In genomic region chr1:43945898-43946243, GRCh38 we compare ENCODE assay signal across 8 cellular contexts. TPM values are rescaled to one million over a fixed set of nuclear protein-coding genes. Genes with fewer than 3 reads are reported as not detected.
DNase-seq lines count a peak whose midpoint lies in the region; ATAC-seq, FAIRE-seq and TF ChIP-seq lines count a peak whose summit lies in the region.

No MANE protein-coding gene starts in this region.

- H3K4me3 Mint-ChIP-seq in H9 (peak overlapping the region; percentile 84 to 88), glutamatergic neuron (ENCODE audit: unreplicated experiment) (peak overlapping the region; percentile 94)

- no peak for FAIRE-seq in D721Med (lab: Jason Lieb, UNC)

- H3K27ac Mint-ChIP-seq in H9 (peak overlapping the region in 2 of 3 experiments; percentile 86 to 97; a peak in 3 of 7 replicates), glutamatergic neuron (ENCODE audit: unreplicated experiment) (peak overlapping the region; percentile 72)

- H3K4me3 ChIP-seq in WERI-Rb-1 (ENCODE audit: low read depth, low read length) = peak overlapping the region; percentile 66
- peak overlapping the region; percentile 58 to 86 (median 64) for H3K4me3 ChIP-seq in skin epidermis

- no peak overlapping the region for H3T11ph ChIP-seq in H9 (ENCODE audit: low read length)

- CTCF ChIA-PET in HEK293T (lab: Yijun Ruan, JAX) = interaction anchor here (0.6 to 5.1 kb wide), 9 partner anchors 9 to 301 kb away, joined by 3 to 33 read pairs (median 5); no protein-coding TSS in a partner anchor

- H3K9me3 ChIP-seq in H9 (ENCODE audit: control insufficient read depth, low read depth, low read length) (no peaks in the 10 kb centered on the region), WERI-Rb-1 (ENCODE audit: severe bottlenecking) (no peaks in the 10 kb centered on the region)

- no peaks in the 10 kb centered on the region for H3K79me1 ChIP-seq in H9 (ENCODE audit: insufficient read depth, low read depth, low read length, poor library complexity, severe bottlenecking)

- H3K14ac ChIP-seq in H9 (ENCODE audit: insufficient read depth, low read length) = no peak overlapping the region

- peak overlapping the region; percentile 25 for H3K4me2 ChIP-seq in H9 (ENCODE audit: insufficient read depth, insufficient read length, low read length)

- H3K27ac ChIP-seq in H9 (ENCODE audit: insufficient read length, low read depth, low read length) (no peak overlapping the region), WERI-Rb-1 (peak overlapping the region; percentile 100), skin epidermis (peak overlapping the region; percentile 32 to 100 (median 99))

- H4K8ac ChIP-seq in H9 (replicated peaks; ENCODE audit: insufficient read length, low read depth, low read length) = no peak overlapping the region

- no peaks in the 10 kb centered on the region for H4K20me1 ChIP-seq in H9 (ENCODE audit: control insufficient read depth, insufficient read depth, insufficient read length)

- no peak overlapping the region for H4K5ac ChIP-seq in H9 (ENCODE audit: insufficient read length, low read depth, low read length)

- no peak overlapping the region for H2AFZ ChIP-seq in H9 (ENCODE audit: low read length)

- TF ChIP-seq CTCF in H9 (conservative IDR thresholded peaks at IDR 0.05) (no peak), WERI-Rb-1 (IDR thresholded peaks at IDR 0.05; ENCODE audit: low read depth, low read length) (no peak), glutamatergic neuron (IDR thresholded peaks at IDR 0.05; ENCODE audit: partially characterized antibody, unreplicated experiment) (no peak), D721Med (IDR thresholded peaks at IDR 0.05; ENCODE audit: insufficient read depth, missing control alignments) (no peak)

- peaks cover 0 to 9% (median 7%) of the 10 kb centered on the region in 3 experiments; a peak in 6 of 7 replicates for H3K36me3 Mint-ChIP-seq in H9 (ENCODE audit: insufficient read depth in 1 of 3, low read depth in 3 of 3)
- peaks cover 7% of the 10 kb centered on the region for H3K36me3 Mint-ChIP-seq in glutamatergic neuron (ENCODE audit: unreplicated experiment)

- H3K4ac ChIP-seq in H9 (ENCODE audit: low read depth, low read length) = no peak overlapping the region

- WGBS in H9 (ENCODE audit: extremely low coverage, insufficient read length, low lambda C conversion rate) = no CpG with 5 or more reads among the region's 2 CpGs

- H3K27me3 Mint-ChIP-seq in H9 (ENCODE audit: low read depth) (no peaks in the 10 kb centered on the region; the same call in 1 of the 2 replicates), glutamatergic neuron (ENCODE audit: unreplicated experiment) (peaks cover 4% of the 10 kb centered on the region)

- no peak overlapping the region for H3K9ac ChIP-seq in H9 (ENCODE audit: extremely low read depth, insufficient read length, low read length)

- POLR2A ChIA-PET in HEK293T (lab: Yijun Ruan, JAX) = interaction anchor here (0.9 to 4.6 kb wide), 3 partner anchors 11 to 29 kb away, joined by 5 to 25 read pairs (median 7); partner anchors contain the start of gene ATP6V0B

- no peak overlapping the region for H2AK5ac ChIP-seq in H9 (ENCODE audit: insufficient read length, low read length)

- H2BK12ac ChIP-seq in H9 (ENCODE audit: insufficient read length, low read depth, low read length) = no peak overlapping the region

- H2BK5ac ChIP-seq in H9 (ENCODE audit: insufficient read length, low read length) = no peak overlapping the region

- DNase-seq in H9 (no peak), WERI-Rb-1 (no peak), glutamatergic neuron (no peak), D721Med (ENCODE audit: insufficient read length, low spot score) (no peak), HEK293T (ENCODE audit: extremely low spot score) (no peak), NCI-H1436 treated with DMSO at 0.1 percent for 48 hours (lab: John Stamatoyannopoulos, UW) (no peak)

- no peaks in the 10 kb centered on the region for H3K4me1 ChIP-seq in H9 (ENCODE audit: insufficient read depth, low read length)

- H3K9me3 Mint-ChIP-seq in H9 = no peaks in the 10 kb centered on the region
- peaks cover 4% of the 10 kb centered on the region for H3K9me3 Mint-ChIP-seq in glutamatergic neuron (ENCODE audit: unreplicated experiment)

- H3K4me1 Mint-ChIP-seq in H9 (peaks cover 26 to 34% of the 10 kb centered on the region in 2 experiments), glutamatergic neuron (ENCODE audit: low read depth, unreplicated experiment) (peaks cover 13% of the 10 kb centered on the region)

- H4K91ac ChIP-seq in H9 (ENCODE audit: insufficient read length, low read depth, low read length) = no peak overlapping the region

- H3K56ac ChIP-seq in H9 (ENCODE audit: insufficient read length, low read depth, low read length) = no peak overlapping the region

- H3K79me2 ChIP-seq in H9 (ENCODE audit: insufficient read depth, low read length) = no peaks in the 10 kb centered on the region

- no peak overlapping the region for H2BK15ac ChIP-seq in H9 (ENCODE audit: low read depth, low read length)

- peaks cover 10% of the 10 kb centered on the region for H3K23me2 ChIP-seq in H9 (ENCODE audit: insufficient read length, low read depth, low read length, poor library complexity, severe bottlenecking)

- H3K36me3 ChIP-seq in WERI-Rb-1 = peaks cover 14% of the 10 kb centered on the region

- no peaks in the 10 kb centered on the region for H3K27me3 ChIP-seq in H9 (ENCODE audit: insufficient read depth, low read length)
- H3K27me3 ChIP-seq in WERI-Rb-1 (ENCODE audit: insufficient read depth, low read depth, severe bottlenecking) = no peaks in the 10 kb centered on the region

- no peak overlapping the region for H2BK20ac ChIP-seq in H9 (ENCODE audit: low read depth, low read length, poor library complexity, severe bottlenecking)

- H2BK120ac ChIP-seq in H9 (ENCODE audit: low read depth, low read length, poor library complexity, severe bottlenecking) = no peak overlapping the region

- ATAC-seq in GM19455 (IDR thresholded peaks at IDR 0.05; ENCODE audit: unreplicated experiment) = no peak

- H3K23ac ChIP-seq in H9 (ENCODE audit: insufficient read length, low read depth, low read length) = no peak overlapping the region

- H3K18ac ChIP-seq in H9 (ENCODE audit: insufficient read length, low read depth, low read length) = no peak overlapping the region

TF ChIP-seq in HEK293T, 16 proteins besides CTCF, POLR2A, EP300 and RAD21:
- TF ChIP-seq FOXA1 (IDR thresholded peaks at IDR 0.05) = no peak
- no peak for TF ChIP-seq LEF1 (IDR thresholded peaks at IDR 0.05; ENCODE audit: borderline replicate concordance)
- no peak for TF ChIP-seq L3MBTL2 (conservative IDR thresholded peaks at IDR 0.05)
- TF ChIP-seq NFRKB (IDR thresholded peaks at IDR 0.05) = no peak
- TF ChIP-seq TARDBP (IDR thresholded peaks at IDR 0.05) = no peak
- TF ChIP-seq SUZ12 (IDR thresholded peaks at IDR 0.05) = no peak
- no peak for TF ChIP-seq FOXM1 (IDR thresholded peaks at IDR 0.05; ENCODE audit: borderline replicate concordance)
- TF ChIP-seq BHLHE40 (IDR thresholded peaks at IDR 0.05; ENCODE audit: borderline replicate concordance) = no peak
- no peak for TF ChIP-seq ARNT (IDR thresholded peaks at IDR 0.05)
- no peak for TF ChIP-seq ZNF384 (IDR thresholded peaks at IDR 0.05)

RNA-seq across cellular contexts. Expression of gene IPO13, which starts 0.9 kb away (rescaled TPM):
- total RNA-seq in H9 (2021) (22.0 and 24.5 TPM in 2 replicates), glutamatergic neuron (ENCODE audit: unreplicated experiment) (53.2 TPM)

RNA-seq across cellular contexts. Expression of gene ARTN, which starts 12.3 kb away (rescaled TPM):
- total RNA-seq in H9 (2021) (10.6 and 11.6 TPM in 2 replicates), glutamatergic neuron (ENCODE audit: unreplicated experiment) (not detected)

RNA-seq across cellular contexts. Expression of gene DPH2, which starts 23.9 kb away (rescaled TPM):
- total RNA-seq in H9 (2021) = 74.4 and 79.6 TPM in 2 replicates
- 25.3 TPM for total RNA-seq in glutamatergic neuron (ENCODE audit: unreplicated experiment)

RNA-seq across cellular contexts. Expression of gene ATP6V0B, which starts 28.9 kb away (rescaled TPM):
- total RNA-seq in H9 (2021) = 127 and 131 TPM in 2 replicates
- 208 TPM for total RNA-seq in glutamatergic neuron (ENCODE audit: unreplicated experiment)

RNA-seq across cellular contexts. Expression of gene B4GALT2, which starts 33.1 kb away (rescaled TPM):
- total RNA-seq in H9 (2021) (70.9 and 74.0 TPM in 2 replicates), glutamatergic neuron (ENCODE audit: unreplicated experiment) (45.7 TPM)

Comparison
In these comparisons a context has a peak if more than half of its experiments do, and no peak if none do; other contexts are left out.
1. RNA of gene ARTN, which starts 12.3 kb away (total RNA-seq): 10.6 to 11.6 TPM in H9; not detected in glutamatergic neuron (single experiment); every median in the first group is over 10 times any median in the second.